Comparison of ENCODE assay signal across 31 cellular contexts in genomic region chr5:178998441-178998840, GRCh38. TPM values are rescaled to one million over a fixed set of nuclear protein-coding genes. Genes with fewer than 3 reads are reported as not detected.
"Had no signal": no experiment of that assay in that cellular context is flagged by ENCODE, and none has a peak within 500 bp of the region (broad histone marks: within the 10 kb centered on the region; RNA-seq: fewer than 3 reads in every experiment).

No MANE protein-coding gene starts in this region.

- DNase-seq: stimulated activated CD4-positive, alpha-beta T cell treated with anti-CD3 and anti-CD28 coated beads, Interleukin-2, amount 100 ng/mL, for 48 hours; stimulated activated CD4-positive, alpha-beta T cell treated with anti-CD3 and anti-CD28 coated beads, Interleukin-4, amount 100 ng/mL, for 1 hour; stimulated activated CD4-positive, alpha-beta T cell treated with anti-CD3 and anti-CD28 coated beads, Interleukin-4, amount 100 ng/mL, for 24 hours; stimulated activated CD4-positive, alpha-beta T cell treated with anti-CD3 and anti-CD28 coated beads, Interleukin-4, amount 100 ng/mL, for 4 hours; stimulated activated CD8-positive, alpha-beta memory T cell treated with anti-CD3 and anti-CD28 coated beads, Interleukin-4, amount 100 ng/mL, for 48 hours; stimulated activated naive B cell treated with anti-CD40 and anti-IgM and Interleukin-4, amounts not matched to agents 10 μg/mL and 1 μg/mL and 100 μg/mL, for 72 hours; stimulated activated naive CD4-positive, alpha-beta T cell; stimulated activated naive CD4-positive, alpha-beta T cell treated with Interleukin-2 at 50 U/mL for 16 hours; stimulated activated naive CD8-positive, alpha-beta T cell treated with anti-CD3 and anti-CD28 coated beads, Interleukin-15, amount 100 ng/mL, for 72 hours; stimulated activated naive CD8-positive, alpha-beta T cell treated with anti-CD3 and anti-CD28 coated beads, Interleukin-15, Interleukin-2, amounts not matched to agents 100 U/mL and 50 U/mL, for 24 hours; stomach; substantia nigra; testis; thyroid gland; tibial artery; transverse colon; trophoblast cell; upper lobe of right lung; uterus had no signal

- H3K4me1 Mint-ChIP-seq: stimulated activated memory B cell treated with anti-CD40 and anti-IgM and Interleukin-4, amounts not matched to agents 10 μg/mL and 1 μg/mL and 100 μg/mL, for 72 hours had no signal

- H3K27me3 ChIP-seq: testis, thyroid gland, vagina had no signal

- H3K27ac Mint-ChIP-seq: stimulated activated effector memory CD8-positive, alpha-beta T cell treated with anti-CD3 and anti-CD28 coated beads, Interleukin-12 subunit alpha, Interleukin-12 subunit beta, amount 100 ng/mL, for 72 hours; stimulated activated memory B cell treated with anti-CD40 and anti-IgM and Interleukin-4, amounts not matched to agents 10 μg/mL and 1 μg/mL and 100 μg/mL, for 72 hours; stimulated activated naive B cell treated with anti-CD40 and anti-IgM and Interleukin-4, amounts not matched to agents 10 μg/mL and 1 μg/mL and 100 μg/mL, for 72 hours; stimulated activated naive CD8-positive, alpha-beta T cell treated with anti-CD3 and anti-CD28 coated beads, Interleukin-15, amount 100 ng/mL, for 72 hours; stimulated activated naive CD8-positive, alpha-beta T cell treated with anti-CD3 and anti-CD28 coated beads, Interleukin-15, Interleukin-2, amounts not matched to agents 100 ng/mL and 50 ng/mL, for 24 hours; type B pancreatic cell had no signal

- H3K4me3 Mint-ChIP-seq: stimulated activated effector memory CD8-positive, alpha-beta T cell treated with anti-CD3 and anti-CD28 coated beads, Interleukin-12 subunit alpha, Interleukin-12 subunit beta, amount 100 ng/mL, for 72 hours; stimulated activated memory B cell treated with anti-CD40 and anti-IgM and Interleukin-4, amounts not matched to agents 10 μg/mL and 1 μg/mL and 100 μg/mL, for 72 hours; stimulated activated naive B cell treated with anti-CD40 and anti-IgM and Interleukin-4, amounts not matched to agents 10 μg/mL and 1 μg/mL and 100 μg/mL, for 72 hours; stimulated activated naive CD8-positive, alpha-beta T cell treated with anti-CD3 and anti-CD28 coated beads, Interleukin-15, amount 100 ng/mL, for 72 hours; stimulated activated naive CD8-positive, alpha-beta T cell treated with anti-CD3 and anti-CD28 coated beads, Interleukin-15, Interleukin-2, amounts not matched to agents 100 ng/mL and 50 ng/mL, for 24 hours; type B pancreatic cell had no signal

- H3K4me3 ChIP-seq: stomach, suprapubic skin, testis, thoracic aorta, thyroid gland, tibial artery, tibial nerve, transverse colon, upper lobe of left lung, upper lobe of right lung, uterus, vagina had no signal

- H3K36me3 Mint-ChIP-seq: stimulated activated effector memory CD8-positive, alpha-beta T cell treated with anti-CD3 and anti-CD28 coated beads, Interleukin-12 subunit alpha, Interleukin-12 subunit beta, amount 100 ng/mL, for 72 hours; type B pancreatic cell had no signal

- ATAC-seq: stimulated activated effector memory CD8-positive, alpha-beta T cell treated with anti-CD3 and anti-CD28 coated beads, Interleukin-12 subunit alpha, Interleukin-12 subunit beta, amount 100 ng/mL, for 72 hours; stimulated activated memory B cell treated with anti-CD40 and anti-IgM and Interleukin-4, amounts not matched to agents 10 μg/mL and 1 μg/mL and 100 μg/mL, for 72 hours; stimulated activated naive B cell treated with anti-CD40 and anti-IgM and Interleukin-4, amounts not matched to agents 10 μg/mL and 1 μg/mL and 100 μg/mL, for 72 hours; stimulated activated naive CD8-positive, alpha-beta T cell treated with anti-CD3 and anti-CD28 coated beads, Interleukin-15, amount 100 ng/mL, for 72 hours; stimulated activated naive CD8-positive, alpha-beta T cell treated with anti-CD3 and anti-CD28 coated beads, Interleukin-15, Interleukin-2, amounts not matched to agents 100 U/mL and 50 U/mL, for 24 hours; upper lobe of right lung had no signal

- H3K36me3 ChIP-seq: stomach, suprapubic skin, thoracic aorta, thyroid gland, tibial artery, tibial nerve, transverse colon, upper lobe of left lung, upper lobe of right lung, uterus, vagina had no signal

- H3K9me3 ChIP-seq: testis, thoracic aorta, thyroid gland, upper lobe of left lung, upper lobe of right lung, uterus, vagina had no signal

- H3K4me1 ChIP-seq: testis, thyroid gland, transverse colon, upper lobe of right lung, uterus, vagina had no signal

- H3K9me3 Mint-ChIP-seq: stimulated activated effector memory CD8-positive, alpha-beta T cell treated with anti-CD3 and anti-CD28 coated beads, Interleukin-12 subunit alpha, Interleukin-12 subunit beta, amount 100 ng/mL, for 72 hours; type B pancreatic cell had no signal

- H3K27ac ChIP-seq: stomach, suprapubic skin, testis, thoracic aorta, thyroid gland, tibial artery, tibial nerve, transverse colon, upper lobe of left lung, upper lobe of right lung, uterus, vagina had no signal

RNA-seq across cellular contexts. Expression of gene GRM6, which starts 3.3 kb away (rescaled TPM):
- total RNA-seq: stomach, subcutaneous adipose tissue, thoracic aorta, thyroid gland, tibial nerve, transverse colon, upper lobe of left lung, upper lobe of right lung, ureter, urinary bladder, uterus, vagina had no signal
- polyA plus RNA-seq: stomach, urinary bladder had no signal
